15 cellular contexts compared by ENCODE assay signal in genomic region chr16:19705131-19705501, GRCh38. TPM values are rescaled to one million over a fixed set of nuclear protein-coding genes. Genes with fewer than 3 reads are reported as not detected.
DNase-seq lines count a peak whose midpoint lies in the region; ATAC-seq and TF ChIP-seq lines count a peak whose summit lies in the region.
"Had no signal": no experiment of that assay in that cellular context is flagged by ENCODE, and none has a peak within 500 bp of the region (broad histone marks: within the 10 kb centered on the region; RNA-seq: fewer than 3 reads in every experiment).

No MANE protein-coding gene starts in this region.

- intact Hi-C loops in right cardiac atrium (cut with DNase I) (no loop called here), Right ventricle myocardium superior (cut with DNase I) (no loop called here), esophagus squamous epithelium (cut with DNase I) (no loop called here), sigmoid colon (cut with DNase I) (no loop called here)

- H3K27ac ChIP-seq in right cardiac atrium (ENCODE audit: low read length) (peak overlapping the region; percentile 32), esophagus squamous epithelium (peak overlapping the region; percentile 60 to 87 (median 77)), sigmoid colon (peak overlapping the region; percentile 7 to 77 (median 40))

- ATAC-seq in right cardiac atrium = peak in 1 of 2 donors; percentile 9
- no peak for ATAC-seq in Right ventricle myocardium superior (ENCODE audit: poor library complexity)
- no peak for ATAC-seq in HG02973 (IDR thresholded peaks at IDR 0.05; ENCODE audit: unreplicated experiment)
- ATAC-seq in HG03135 (IDR thresholded peaks at IDR 0.05; ENCODE audit: unreplicated experiment) = no peak
- ATAC-seq: natural killer cell had no signal

- POLR2A ChIA-PET in HEK293T (lab: Yijun Ruan, JAX) = interaction anchor here (1.1 kb wide), 1 partner anchor 13 kb away, joined by 3 read pairs; the partner anchor contains the start of genes IQCK and KNOP1

- DNase-seq in right cardiac atrium = no peak
- DNase-seq in Right ventricle myocardium superior = no peak
- no peak for DNase-seq in esophagus squamous epithelium (lab: John Stamatoyannopoulos, UW)
- peak; percentile 55 for DNase-seq in sigmoid colon
- no peak for DNase-seq in SW480 (ENCODE audit: low spot score)
- DNase-seq in HEK293T (ENCODE audit: extremely low spot score) = no peak
- DNase-seq: activated CD4-positive, alpha-beta T cell treated with anti-CD3 and anti-CD28 coated beads for 4 hours; DMS 273 treated with DMSO at 0.1 percent for 48 hours; glutamatergic neuron; natural killer cell; NCI-H187; NCI-H526; stimulated activated naive CD4-positive, alpha-beta T cell treated with Interleukin-2 at 50 U/mL for 16 hours had no signal

- H3K9me3 ChIP-seq in right cardiac atrium (ENCODE audit: control insufficient read depth, low read length) (no peaks in the 10 kb centered on the region), esophagus squamous epithelium (no peaks in the 10 kb centered on the region), sigmoid colon (no peaks in the 10 kb centered on the region)

- TF ChIP-seq EP300 in sigmoid colon (IDR thresholded peaks at IDR 0.05) = no peak

- peaks cover 0 to 89% (median 7%) of the 10 kb centered on the region in 3 donors for H3K36me3 ChIP-seq in esophagus squamous epithelium
- H3K36me3 ChIP-seq in sigmoid colon = peaks cover 12 to 88% (median 33%) of the 10 kb centered on the region in 4 donors

- H3K4me3 ChIP-seq in right cardiac atrium (ENCODE audit: low read length) = no peak overlapping the region
- H3K4me3 ChIP-seq in esophagus squamous epithelium = no peak overlapping the region
- H3K4me3 ChIP-seq in sigmoid colon = no peak overlapping the region

- H3K27me3 ChIP-seq in right cardiac atrium (ENCODE audit: control insufficient read depth, insufficient read depth) (no peaks in the 10 kb centered on the region), esophagus squamous epithelium (no peaks in the 10 kb centered on the region), sigmoid colon (no peaks in the 10 kb centered on the region)

- H3K4me1 ChIP-seq in right cardiac atrium (ENCODE audit: control insufficient read depth, insufficient read depth, low read length) = peaks cover 6% of the 10 kb centered on the region
- H3K4me1 ChIP-seq in esophagus squamous epithelium = peaks cover 14 to 47% (median 23%) of the 10 kb centered on the region in 3 donors
- H3K4me1 ChIP-seq in sigmoid colon = peaks cover 0 to 12% (median 2%) of the 10 kb centered on the region in 4 donors

- CTCF ChIA-PET in HEK293T (lab: Yijun Ruan, JAX) = no interaction called here

- no peak for TF ChIP-seq POLR2A in esophagus squamous epithelium (IDR thresholded peaks at IDR 0.05)
- no peak for TF ChIP-seq POLR2A in sigmoid colon (IDR thresholded peaks at IDR 0.05)

- 94% methylated on average over 8 of the region's 8 CpGs for WGBS in right cardiac atrium
- 79 to 93% methylated on average over 3 to 8 of the region's 8 CpGs for WGBS in esophagus squamous epithelium, 2 donors
- WGBS in sigmoid colon, 2 donors = 96% methylated on average over 8 of the region's 8 CpGs

- no peak for TF ChIP-seq CTCF in esophagus squamous epithelium (IDR thresholded peaks at IDR 0.05)
- TF ChIP-seq CTCF in sigmoid colon (IDR thresholded peaks at IDR 0.05) = no peak

TF ChIP-seq in HEK293T, 16 proteins besides CTCF, POLR2A, EP300 and RAD21:
- TF ChIP-seq ELF4 (IDR thresholded peaks at IDR 0.05) (no peak), FOXK2 (IDR thresholded peaks at IDR 0.05) (no peak), LEF1 (IDR thresholded peaks at IDR 0.05; ENCODE audit: borderline replicate concordance) (no peak), HDGF (IDR thresholded peaks at IDR 0.05; ENCODE audit: borderline replicate concordance) (no peak), SP1 (IDR thresholded peaks at IDR 0.05) (no peak), CTBP1 (IDR thresholded peaks at IDR 0.05; ENCODE audit: borderline replicate concordance) (no peak), L3MBTL2 (conservative IDR thresholded peaks at IDR 0.05) (no peak)

RNA-seq across cellular contexts. Expression of gene KNOP1, which starts 12.9 kb away (rescaled TPM):
- total RNA-seq in right cardiac atrium = 1 to 10 TPM; 6.1 to 9.2 (median 7.9) TPM
- polyA plus RNA-seq in right cardiac atrium = 12.5 TPM
- total RNA-seq in Right ventricle myocardium superior = 6.2 TPM
- 10 to 100 TPM in 2 of 4 donors, 1 to 10 TPM in 2; 9.0 to 14.3 (median 11.7) TPM for total RNA-seq in esophagus squamous epithelium
- total RNA-seq in sigmoid colon = 10 to 100 TPM in 1 of 4 donors, 1 to 10 TPM in 3; 5.0 to 11.1 (median 7.6) TPM
- 10 to 100 TPM; 10.4 to 16.4 (median 16.2) TPM for polyA plus RNA-seq in sigmoid colon

RNA-seq across cellular contexts. Expression of gene IQCK, which starts 13.0 kb away (rescaled TPM):
- total RNA-seq in right cardiac atrium = 1 to 10 TPM; 5.1 to 8.3 (median 6.4) TPM
- 5.1 TPM for polyA plus RNA-seq in right cardiac atrium
- total RNA-seq in Right ventricle myocardium superior = 6.5 TPM
- 1 to 10 TPM; 2.2 to 9.3 (median 6.1) TPM for total RNA-seq in esophagus squamous epithelium
- 10 to 100 TPM; 10.3 to 16.6 (median 12.4) TPM for total RNA-seq in sigmoid colon
- 1 to 10 TPM; 5.1 to 9.0 (median 9.0) TPM for polyA plus RNA-seq in sigmoid colon
